8 cellular contexts compared by ENCODE assay signal in the genomic region with DNA sequence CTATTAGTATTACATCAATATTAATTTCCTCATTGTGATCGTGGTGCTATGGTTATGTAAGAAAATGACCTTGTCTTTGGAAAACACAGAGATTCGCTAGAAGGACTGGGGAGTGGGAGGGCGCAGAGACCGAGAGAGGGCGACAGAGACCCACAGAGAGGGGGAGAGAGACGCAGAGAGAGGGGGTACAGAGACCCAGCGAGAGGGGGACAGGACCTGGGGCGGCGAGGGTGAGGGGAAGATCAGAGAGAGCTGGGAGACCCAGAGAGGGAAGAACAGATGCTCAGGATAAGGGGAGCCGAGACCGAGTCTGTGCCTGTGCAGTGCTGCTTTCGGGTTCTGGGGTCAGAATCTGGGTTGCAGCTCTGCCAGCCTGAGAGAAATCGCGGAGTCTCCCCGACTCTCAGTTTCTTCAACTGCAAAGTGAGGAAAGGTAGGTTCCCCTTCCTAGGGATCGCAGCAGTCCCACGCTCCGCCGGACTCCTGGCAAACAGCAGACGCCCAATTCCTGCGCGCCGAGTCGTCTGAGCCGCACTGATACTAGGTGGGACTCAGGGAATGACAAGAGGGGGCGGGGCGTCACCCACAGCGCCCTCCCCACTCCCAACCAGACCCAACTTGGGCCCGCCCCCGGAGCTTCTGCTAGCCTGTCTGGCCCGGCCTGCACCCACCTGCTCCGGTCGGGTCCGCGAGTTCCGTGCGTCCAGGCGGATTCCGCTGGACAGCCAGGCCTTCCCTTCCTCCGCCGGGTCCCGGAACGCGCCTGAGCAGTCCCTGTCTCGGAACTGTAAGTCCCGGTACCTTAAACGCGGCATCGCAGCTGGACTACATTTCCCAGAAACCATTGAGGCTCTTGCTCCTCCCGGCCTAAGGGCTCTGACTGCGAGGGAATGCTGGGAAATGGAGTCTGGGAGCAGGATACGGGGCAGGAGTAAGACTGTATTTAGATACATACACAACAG. TPM values are rescaled to one million over a fixed set of nuclear protein-coding genes. Genes with fewer than 3 reads are reported as not detected.
A peak's percentile ranks its signal among the peaks of the same experiment; 100 is the strongest.
DNase-seq lines count a peak whose midpoint lies in the region; ATAC-seq and TF ChIP-seq lines count a peak whose summit lies in the region.

No MANE protein-coding gene starts in this region.

- under 1% methylated on average over 52 of the region's 52 CpGs for WGBS in prostate gland

- TF ChIP-seq POLR2A in prostate gland (IDR thresholded peaks at IDR 0.05) = peak; percentile 49

- DNase-seq in GM12864 (ENCODE audit: low read depth) = no peak
- peak; percentile 42 for DNase-seq in NCI-H1092 treated with DMSO at 0.1 percent for 48 hours (lab: John Stamatoyannopoulos, UW)
- peak; percentile 51 for DNase-seq in T-helper 22 cell (ENCODE audit: low read depth)
- peak; percentile 92 for DNase-seq in left ventricle myocardium inferior
- DNase-seq in prostate gland (ENCODE audit: low spot score) = peak; percentile 89
- DNase-seq in type B pancreatic cell (ENCODE audit: extremely low spot score, unreplicated experiment) = peak; percentile 82

- no peaks in the 10 kb centered on the region for H3K9me3 ChIP-seq in left ventricle myocardium inferior (replicated peaks)
- no peaks in the 10 kb centered on the region for H3K9me3 ChIP-seq in prostate gland

- H3K4me3 ChIP-seq in GM12864 (ENCODE audit: low read depth, low read length) (peak overlapping the region; percentile 52), left ventricle myocardium inferior (peak overlapping the region; percentile 71), prostate gland (peak overlapping the region; percentile 51 to 55)

- H3K36me3 ChIP-seq in left ventricle myocardium inferior (no peaks in the 10 kb centered on the region), prostate gland (no peaks in the 10 kb centered on the region)

- peak overlapping the region; percentile 82 for H3K27ac Mint-ChIP-seq in type B pancreatic cell

- intact Hi-C loops in left ventricle myocardium inferior (cut with micrococcal nuclease) = no loop called here
- intact Hi-C loops in prostate gland (cut with DNase I) = no loop called here

- H3K4me1 Mint-ChIP-seq in type B pancreatic cell (ENCODE audit: unreplicated experiment) = no peaks in the 10 kb centered on the region

- H3K27me3 Mint-ChIP-seq in type B pancreatic cell = peaks cover 17% of the 10 kb centered on the region

- no peak for ATAC-seq in GM19351 (IDR thresholded peaks at IDR 0.05; ENCODE audit: unreplicated experiment)

- H3K27ac ChIP-seq in angular gyrus (ENCODE audit: low read depth, low read length) (peak overlapping the region; percentile 90), left ventricle myocardium inferior (replicated peaks) (peak overlapping the region; percentile 82), prostate gland (peak overlapping the region; percentile 77 to 82)

- H3K36me3 Mint-ChIP-seq in type B pancreatic cell = no peaks in the 10 kb centered on the region

- peak overlapping the region; percentile 90 for H3K4me3 Mint-ChIP-seq in type B pancreatic cell

- peaks cover 12% of the 10 kb centered on the region for H3K4me1 ChIP-seq in left ventricle myocardium inferior
- H3K4me1 ChIP-seq in prostate gland (replicated peaks) = no peaks in the 10 kb centered on the region

- TF ChIP-seq CTCF in GM12864 (IDR thresholded peaks at IDR 0.05; ENCODE audit: low read depth, low read length, missing control alignments) (peak; percentile 42), left ventricle myocardium inferior (IDR thresholded peaks at IDR 0.05; ENCODE audit: borderline replicate concordance) (peak; percentile 59), prostate gland (IDR thresholded peaks at IDR 0.05) (peak in 3 of 4 experiments; percentile 37 to 67 (median 44)), type B pancreatic cell (conservative IDR thresholded peaks at IDR 0.05) (peak; percentile 67)

- H3K9me3 Mint-ChIP-seq in type B pancreatic cell = peaks cover 4% of the 10 kb centered on the region

- H3K27me3 ChIP-seq in left ventricle myocardium inferior (ENCODE audit: low read depth) = peaks cover 13% of the 10 kb centered on the region
- no peaks in the 10 kb centered on the region for H3K27me3 ChIP-seq in prostate gland (replicated peaks; ENCODE audit: insufficient read depth)

RNA-seq across cellular contexts. Expression of a gene that starts 15.3 kb away (rescaled TPM):
- not detected for total RNA-seq in left ventricle myocardium inferior
- 1 to 10 TPM in 1 of 2 donors, not detected in 1; 1.1 TPM for total RNA-seq in prostate gland
- not detected in 2 replicates for total RNA-seq in type B pancreatic cell (ENCODE audit: low replicate concordance)

RNA-seq across cellular contexts. Expression of a gene that starts 55.7 kb away (rescaled TPM):
- total RNA-seq in left ventricle myocardium inferior = 115 TPM
- total RNA-seq in prostate gland = 10 to 100 TPM; 27.0 to 31.5 TPM
- 93.9 and 225 TPM in 2 replicates for total RNA-seq in type B pancreatic cell (ENCODE audit: low replicate concordance)
